9 cellular contexts compared by ENCODE assay signal in genomic region chr3:100103558-100104441, GRCh38. TPM values are rescaled to one million over a fixed set of nuclear protein-coding genes. Genes with fewer than 3 reads are reported as not detected.
A peak's percentile ranks its signal among the peaks of the same experiment; 100 is the strongest.
DNase-seq lines count a peak whose midpoint lies in the region; ATAC-seq and TF ChIP-seq lines count a peak whose summit lies in the region.
"Had no signal": no experiment of that assay in that cellular context is flagged by ENCODE, and none has a peak within 500 bp of the region (broad histone marks: within the 10 kb centered on the region; RNA-seq: fewer than 3 reads in every experiment).

No MANE protein-coding gene starts in this region.

- no peak overlapping the region for H3K4me3 Mint-ChIP-seq in stimulated activated memory B cell treated with anti-CD40 and anti-IgM and Interleukin-4, amounts not matched to agents 10 μg/mL and 1 μg/mL and 100 μg/mL, for 72 hours

- TF ChIP-seq RAD21 in IMR-90 (IDR thresholded peaks at IDR 0.05; ENCODE audit: low read length) = peak; percentile 16; the same call in 1 of the 2 replicates

- TF ChIP-seq POLR2A in GM18505 (IDR thresholded peaks at IDR 0.05; ENCODE audit: borderline replicate concordance, extremely low read depth, insufficient read depth, insufficient read length) (no peak), IMR-90 (IDR thresholded peaks at IDR 0.05; ENCODE audit: low read depth, low read length) (no peak)

- in situ Hi-C loops in IMR-90 (cut with MboI; ENCODE audit: low sequenced_read_pairs) (no loop called here), G401 (cut with HindIII; ENCODE audit: low sequenced_read_pairs) (no loop called here), ACHN (cut with HindIII; ENCODE audit: low pct_ligation_motif_present, low pct_unique_long_range_greater_than_20kb, low sequenced_read_pairs) (no loop called here)

- H2AFZ ChIP-seq in IMR-90 (replicated peaks; ENCODE audit: low read length, poor library complexity) = no peak overlapping the region
- H2AFZ ChIP-seq: parathyroid adenoma had no signal

- no peak overlapping the region for H3K56ac ChIP-seq in IMR-90 (ENCODE audit: extremely low read depth, insufficient read depth, low read length)

- peaks cover 18% of the 10 kb centered on the region for H3K36me3 Mint-ChIP-seq in stimulated activated memory B cell treated with anti-CD40 and anti-IgM and Interleukin-4, amounts not matched to agents 10 μg/mL and 1 μg/mL and 100 μg/mL, for 72 hours

- no peak for TF ChIP-seq CTCF in IMR-90 (conservative IDR thresholded peaks at IDR 0.05; ENCODE audit: low read depth, low read length)

- H3K27me3 Mint-ChIP-seq in stimulated activated memory B cell treated with anti-CD40 and anti-IgM and Interleukin-4, amounts not matched to agents 10 μg/mL and 1 μg/mL and 100 μg/mL, for 72 hours = no peaks in the 10 kb centered on the region

- peak overlapping the region; percentile 90 for H3K27ac ChIP-seq in IMR-90 (ENCODE audit: insufficient read depth, low read length)
- H3K27ac ChIP-seq: parathyroid adenoma had no signal

- H3K4me1 ChIP-seq in IMR-90 (ENCODE audit: control insufficient read depth, insufficient read depth, low read length) = peaks cover 31% of the 10 kb centered on the region

- no peaks in the 10 kb centered on the region for H3K27me3 ChIP-seq in IMR-90 (ENCODE audit: control insufficient read depth, insufficient read depth, low read length)

- POLR2A ChIA-PET in IMR-90 (lab: Charles Lee; ENCODE audit: unreplicated experiment) = interaction anchor here (0.6 kb wide), 1 partner anchor 209 kb away, joined by 4 read pairs; no protein-coding TSS in a partner anchor

- peak overlapping the region; percentile 83 for H2AK5ac ChIP-seq in IMR-90 (ENCODE audit: low read depth, low read length)

- H3K9me3 ChIP-seq in IMR-90 (ENCODE audit: control insufficient read depth, insufficient read depth, low read length) = no peaks in the 10 kb centered on the region

- peak overlapping the region; percentile 72 for H2BK20ac ChIP-seq in IMR-90 (ENCODE audit: low read depth, low read length)

- peak overlapping the region; percentile 74 for H3K4ac ChIP-seq in IMR-90 (ENCODE audit: low read depth, low read length)

- no peak overlapping the region for H3K9ac ChIP-seq in IMR-90 (ENCODE audit: low read depth, low read length)
- H3K9ac ChIP-seq: parathyroid adenoma had no signal

- peak overlapping the region; percentile 69 for H4K5ac ChIP-seq in IMR-90 (ENCODE audit: low read depth, low read length)

- peak overlapping the region; percentile 82 for H2BK120ac ChIP-seq in IMR-90 (ENCODE audit: low read depth, low read length)

- WGBS in IMR-90 (ENCODE audit: extremely low coverage in 2 of 2, insufficient read length in 1 of 2), 2 experiments = no CpG with 5 or more reads among the region's 4 CpGs

- H3K27ac Mint-ChIP-seq in stimulated activated memory B cell treated with anti-CD40 and anti-IgM and Interleukin-4, amounts not matched to agents 10 μg/mL and 1 μg/mL and 100 μg/mL, for 72 hours = peak overlapping the region; percentile 61

- peaks cover 13% of the 10 kb centered on the region for H3K9me1 ChIP-seq in IMR-90 (ENCODE audit: insufficient read depth, low read length)

- no TSS peak for BruUV-seq in IMR-90 (replicated peaks; lab: Mats Ljungman, UMichigan)

- H3K36me3 ChIP-seq in IMR-90 (ENCODE audit: control insufficient read depth, insufficient read depth, low read length) = no peaks in the 10 kb centered on the region

- H3K79me1 ChIP-seq in IMR-90 (ENCODE audit: low read depth in 1 of 2, low read length in 2 of 2) = no peaks in the 10 kb centered on the region

- dilution Hi-C loops in IMR-90 (cut with HindIII; ENCODE audit: low sequenced_read_pairs, unreplicated experiment) = no loop called here

- H4K20me1 ChIP-seq in IMR-90 (ENCODE audit: insufficient read depth, low read length) = peaks cover 3% of the 10 kb centered on the region; the same call in 1 of the 2 replicates

- peak overlapping the region; percentile 70 for H2BK5ac ChIP-seq in IMR-90 (ENCODE audit: low read depth, low read length, poor library complexity, severe bottlenecking)

- H2AK9ac ChIP-seq in IMR-90 (replicated peaks; ENCODE audit: low read depth, low read length, poor library complexity) = no peak overlapping the region

- peak overlapping the region; percentile 61 for H4K91ac ChIP-seq in IMR-90 (ENCODE audit: insufficient read depth, low read depth, low read length)

- H3K4me2 ChIP-seq in IMR-90 (ENCODE audit: low read depth, low read length) = peak overlapping the region; percentile 69

- H3K23ac ChIP-seq in IMR-90 (ENCODE audit: low read depth, low read length) = 0 out of 2 replicates have a peak overlapping the region, but pooled peaks have one; percentile 34

- ATAC-seq in GM18505 (IDR thresholded peaks at IDR 0.05; ENCODE audit: unreplicated experiment) (peak; percentile 73), GM21576 (IDR thresholded peaks at IDR 0.05; ENCODE audit: unreplicated experiment) (peak; percentile 79), IMR-90 (ENCODE audit: low read depth) (peak; percentile 82)
- peak; percentile 80 for ATAC-seq in stimulated activated memory B cell treated with anti-CD40 and anti-IgM and Interleukin-4, amounts not matched to agents 10 μg/mL and 1 μg/mL and 100 μg/mL, for 72 hours

- H3K9me3 Mint-ChIP-seq in stimulated activated memory B cell treated with anti-CD40 and anti-IgM and Interleukin-4, amounts not matched to agents 10 μg/mL and 1 μg/mL and 100 μg/mL, for 72 hours = peaks cover 3% of the 10 kb centered on the region

- H4K8ac ChIP-seq in IMR-90 (ENCODE audit: low read depth in 2 of 2, low read length in 2 of 2) = peak overlapping the region in 1 of 2 experiments; percentile 71; a peak in 2 of 4 replicates

- H3K18ac ChIP-seq in IMR-90 (ENCODE audit: low read depth, low read length) = peak overlapping the region; percentile 66

- CTCF ChIA-PET in IMR-90 (lab: Yijun Ruan, JAX) = interaction anchor here (0.9 to 1.3 kb wide), 4 partner anchors 10 to 150 kb away, joined by 4 to 6 read pairs (median 4); partner anchors contain the start of gene FILIP1L

- H2BK15ac ChIP-seq in IMR-90 (ENCODE audit: low read depth, low read length) = peak overlapping the region; percentile 46; the same call in 2 of the 3 replicates

- H3K4me1 Mint-ChIP-seq in stimulated activated memory B cell treated with anti-CD40 and anti-IgM and Interleukin-4, amounts not matched to agents 10 μg/mL and 1 μg/mL and 100 μg/mL, for 72 hours = peaks cover 36% of the 10 kb centered on the region

- DNase-seq in IMR-90 (peak; percentile 93), astrocyte of the hippocampus (ENCODE audit: low read depth, low spot score) (peak; percentile 62), G401 (ENCODE audit: low spot score) (no peak), ACHN (no peak), hippocampal formation (lab: John Stamatoyannopoulos, UW) (no peak)

- peak overlapping the region; percentile 17; the same call in 1 of the 2 replicates for H3K14ac ChIP-seq in IMR-90 (replicated peaks; ENCODE audit: low read depth, low read length)

- H3K4me3 ChIP-seq in IMR-90 (ENCODE audit: insufficient read depth, low read depth, low read length) = no peak overlapping the region

- intact Hi-C loops in IMR-90 (cut with micrococcal nuclease) = no loop called here

TF ChIP-seq in IMR-90, 13 proteins besides CTCF, POLR2A, EP300 and RAD21:
- peak; percentile 71 for TF ChIP-seq CEBPB (IDR thresholded peaks at IDR 0.05; ENCODE audit: low read depth, low read length)
- TF ChIP-seq BHLHE40 (IDR thresholded peaks at IDR 0.05; ENCODE audit: low read depth, low read length) = peak; percentile 77
- no peak for TF ChIP-seq NFE2L2 (IDR thresholded peaks at IDR 0.05; ENCODE audit: low read depth, low read length)
- no peak for TF ChIP-seq MAFK (IDR thresholded peaks at IDR 0.05; ENCODE audit: low read depth, low read length)
- no peak for TF ChIP-seq USF2 (IDR thresholded peaks at IDR 0.05; ENCODE audit: low read depth, low read length)
- TF ChIP-seq MAZ (IDR thresholded peaks at IDR 0.05; ENCODE audit: borderline replicate concordance, low read depth, low read length) = 0 out of 2 replicates have a peak, but pooled peaks have one; percentile 32
- TF ChIP-seq CHD1 (IDR thresholded peaks at IDR 0.05; ENCODE audit: low read depth, low read length) = no peak
- no peak for TF ChIP-seq MXI1 (IDR thresholded peaks at IDR 0.05; ENCODE audit: borderline replicate concordance, low read depth, low read length)

RNA-seq across cellular contexts. Expression of gene FILIP1L, which starts 10.5 kb away (rescaled TPM):
- 19.9 and 21.1 TPM in 2 replicates for total RNA-seq in IMR-90 (2012; rRNA removed)
- polyA plus RNA-seq in IMR-90 (2012; rRNA removed) = 11.5 and 14.7 TPM in 2 replicates
- 2.5 and 4.3 TPM in 2 replicates for polyA plus RNA-seq in IMR-90 (2012; cell fraction: cytosol; rRNA removed)
- polyA plus RNA-seq in IMR-90 (2012; cell fraction: nucleus; rRNA removed; ENCODE audit: low replicate concordance) = 1.4 and 10.5 TPM in 2 replicates
- 3.7 TPM in 1 of 2 replicates, not detected in the other for total RNA-seq in G401 (2014; rRNA removed; shearing (Covaris generic))

Comparison
In these comparisons a context has a peak if more than half of its experiments do, and no peak if none do; other contexts are left out.
1. DNase-seq: peak in IMR-90 (single experiment) and astrocyte of the hippocampus (single experiment); none in G401 (single experiment), ACHN (single experiment) and hippocampal formation (0 of 2).
2. Peak in every context shown above with its lines, with median percentiles within 50 percentile points of each other: ATAC-seq.